26 cellular contexts compared by ENCODE assay signal in the genomic region with DNA sequence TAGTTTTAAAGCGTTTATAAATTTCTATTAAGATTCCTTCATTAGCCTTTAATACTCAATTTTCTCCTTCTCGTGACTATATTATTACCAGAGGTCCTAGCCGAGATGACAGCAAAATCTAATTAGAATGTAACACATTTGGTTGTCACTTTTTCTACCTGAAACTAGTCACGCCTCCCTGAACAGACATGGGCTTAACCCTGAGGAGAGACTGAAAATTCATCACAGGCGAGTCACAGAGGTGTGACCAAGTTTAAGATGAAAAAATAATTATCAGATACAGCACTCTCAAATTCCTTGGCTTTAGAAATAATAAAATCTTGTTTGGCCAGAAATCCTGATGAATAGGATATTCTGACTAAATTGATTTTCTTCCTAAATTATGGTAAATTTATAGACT.
"Had no signal": no experiment of that assay in that cellular context is flagged by ENCODE, and none has a peak within 500 bp of the region (broad histone marks: within the 10 kb centered on the region; RNA-seq: fewer than 3 reads in every experiment).

No MANE protein-coding gene starts in this region.

- H3K36me3 Mint-ChIP-seq: activated naive CD8-positive, alpha-beta T cell; brain; stimulated activated memory B cell treated with anti-CD40 and anti-IgM and Interleukin-4, amounts not matched to agents 10 μg/mL and 1 μg/mL and 100 μg/mL, for 72 hours; type B pancreatic cell had no signal

- H3K27me3 Mint-ChIP-seq: activated CD4-positive, alpha-beta T cell treated with anti-CD3 and anti-CD28 coated beads for 36 hours; activated naive CD8-positive, alpha-beta T cell; brain; stimulated activated memory B cell treated with anti-CD40 and anti-IgM and Interleukin-4, amounts not matched to agents 10 μg/mL and 1 μg/mL and 100 μg/mL, for 72 hours; stimulated activated naive CD8-positive, alpha-beta T cell treated with anti-CD3 and anti-CD28 coated beads, Interleukin-15, amount 100 ng/mL, for 72 hours; type B pancreatic cell had no signal

- H3K9me3 Mint-ChIP-seq: brain; nephron; stimulated activated memory B cell treated with anti-CD40 and anti-IgM and Interleukin-4, amounts not matched to agents 10 μg/mL and 1 μg/mL and 100 μg/mL, for 72 hours; stimulated activated naive CD8-positive, alpha-beta T cell treated with anti-CD3 and anti-CD28 coated beads, Interleukin-15, amount 100 ng/mL, for 72 hours; T-helper 2 cell treated with Interferon-gamma antibody and Interleukin-4, amounts not matched to agents 5 μg/mL and 100 μg/mL, for 36 hours; type B pancreatic cell had no signal

- H3K9me3 ChIP-seq: adrenal gland, ascending aorta, esophagus muscularis mucosa, left ventricle myocardium inferior, right lobe of liver, uterus had no signal

- H3K4me1 Mint-ChIP-seq: activated CD4-positive, alpha-beta T cell treated with anti-CD3 and anti-CD28 coated beads for 36 hours; brain; nephron; stimulated activated memory B cell treated with anti-CD40 and anti-IgM and Interleukin-4, amounts not matched to agents 10 μg/mL and 1 μg/mL and 100 μg/mL, for 72 hours; stimulated activated naive CD8-positive, alpha-beta T cell treated with anti-CD3 and anti-CD28 coated beads, Interleukin-15, amount 100 ng/mL, for 72 hours had no signal

- H3K27me3 ChIP-seq: adrenal gland, ascending aorta, esophagus muscularis mucosa, right lobe of liver, uterus had no signal

- H3K4me3 ChIP-seq: adrenal gland, ascending aorta, esophagus muscularis mucosa, left ventricle myocardium inferior, lung, right lobe of liver, uterus had no signal

- H3K36me3 ChIP-seq: adrenal gland, ascending aorta, esophagus muscularis mucosa, left ventricle myocardium inferior, right lobe of liver, uterus had no signal

- H3K27ac ChIP-seq: adrenal gland, ascending aorta, esophagus muscularis mucosa, left ventricle myocardium inferior, right lobe of liver, uterus had no signal

- DNase-seq: activated CD4-positive, alpha-beta T cell treated with anti-CD3 and anti-CD28 coated beads for 36 hours; activated CD4-positive, CD25-positive, alpha-beta regulatory T cell; activated effector memory CD4-positive, alpha-beta T cell treated with Interleukin-2 at 50 U/mL for 16 hours; activated naive CD4-positive, alpha-beta T cell treated with Interleukin-2 at 50 U/mL for 16 hours; activated T-cell treated with anti-CD3 and anti-CD28 coated beads for 4 hours; adrenal gland; caudate nucleus; foreskin melanocyte; left ventricle myocardium inferior; posterior cingulate gyrus; right lobe of liver; stimulated activated CD4-positive, alpha-beta T cell treated with anti-CD3 and anti-CD28 coated beads, Interleukin-12 subunit alpha, Interleukin-12 subunit beta, amount 100 ng/mL, for 4 hours; stimulated activated CD4-positive, alpha-beta T cell treated with anti-CD3 and anti-CD28 coated beads, Interleukin-4, amount 100 ng/mL, for 1 hour; stimulated activated naive CD8-positive, alpha-beta T cell treated with anti-CD3 and anti-CD28 coated beads, Interleukin-15, amount 100 ng/mL, for 72 hours; substantia nigra; T-helper 1 cell; uterus had no signal

- H3K4me3 Mint-ChIP-seq: activated CD4-positive, alpha-beta T cell treated with anti-CD3 and anti-CD28 coated beads for 36 hours; activated naive CD8-positive, alpha-beta T cell; brain; nephron; stimulated activated memory B cell treated with anti-CD40 and anti-IgM and Interleukin-4, amounts not matched to agents 10 μg/mL and 1 μg/mL and 100 μg/mL, for 72 hours; stimulated activated naive CD8-positive, alpha-beta T cell treated with anti-CD3 and anti-CD28 coated beads, Interleukin-15, amount 100 ng/mL, for 72 hours; T-helper 2 cell treated with Interferon-gamma antibody and Interleukin-4, amounts not matched to agents 5 μg/mL and 100 μg/mL, for 36 hours; type B pancreatic cell had no signal

- H3K4me1 ChIP-seq: adrenal gland, ascending aorta, esophagus muscularis mucosa, left ventricle myocardium inferior, right lobe of liver, uterus had no signal

- ATAC-seq: activated CD4-positive, alpha-beta T cell treated with anti-CD3 and anti-CD28 coated beads for 36 hours; right lobe of liver; stimulated activated memory B cell treated with anti-CD40 and anti-IgM and Interleukin-4, amounts not matched to agents 10 μg/mL and 1 μg/mL and 100 μg/mL, for 72 hours; stimulated activated naive CD8-positive, alpha-beta T cell treated with anti-CD3 and anti-CD28 coated beads, Interleukin-15, amount 100 ng/mL, for 72 hours had no signal

- H3K27ac Mint-ChIP-seq: activated CD4-positive, alpha-beta T cell treated with anti-CD3 and anti-CD28 coated beads for 36 hours; activated naive CD8-positive, alpha-beta T cell; brain; nephron; stimulated activated memory B cell treated with anti-CD40 and anti-IgM and Interleukin-4, amounts not matched to agents 10 μg/mL and 1 μg/mL and 100 μg/mL, for 72 hours; stimulated activated naive CD8-positive, alpha-beta T cell treated with anti-CD3 and anti-CD28 coated beads, Interleukin-15, amount 100 ng/mL, for 72 hours; T-helper 2 cell treated with Interferon-gamma antibody and Interleukin-4, amounts not matched to agents 5 μg/mL and 100 μg/mL, for 36 hours; type B pancreatic cell had no signal
